In genomic region chr1:10788592-10789006, GRCh38 we compare ENCODE assay signal across 1 cellular context.
TF ChIP-seq lines count a peak whose summit lies in the region.

No MANE protein-coding gene starts in this region.

TF ChIP-seq in HepG2, 621 proteins besides CTCF, POLR2A, EP300 and RAD21 (continued from another document):
- peak; percentile 34 for TF ChIP-seq ZNF687 (CRISPR knock-in tag; IDR thresholded peaks at IDR 0.05)
- no peak for TF ChIP-seq TFAP4 (IDR thresholded peaks at IDR 0.05; ENCODE audit: borderline replicate concordance, low read depth)
- peak; percentile 79; the same call in 1 of the 2 replicates for TF ChIP-seq HNRNPL (IDR thresholded peaks at IDR 0.05; ENCODE audit: low read depth, low read length)
- TF ChIP-seq SALL1 (CRISPR knock-in tag; IDR thresholded peaks at IDR 0.05), result peak; percentile 23; the same call in 1 of the 2 replicates
- 0 out of 2 replicates have a peak, but pooled peaks have one; percentile 20 for TF ChIP-seq ZBTB7B (CRISPR knock-in tag; IDR thresholded peaks at IDR 0.05)
- 0 out of 2 replicates have a peak, but pooled peaks have one; percentile 14 for TF ChIP-seq GABPB1 (CRISPR knock-in tag; IDR thresholded peaks at IDR 0.05)
- peak; percentile 74 for TF ChIP-seq STAG1 (CRISPR knock-in tag; IDR thresholded peaks at IDR 0.05)
- no peak for TF ChIP-seq PCBP1 (IDR thresholded peaks at IDR 0.05; ENCODE audit: borderline replicate concordance, low read depth, low read length)
- no peak for TF ChIP-seq SCMH1 (CRISPR knock-in tag; IDR thresholded peaks at IDR 0.05; ENCODE audit: borderline replicate concordance)
- TF ChIP-seq NFRKB (IDR thresholded peaks at IDR 0.05), result no peak
- peak; percentile 55 for TF ChIP-seq SMC3 (IDR thresholded peaks at IDR 0.05; ENCODE audit: low read length)
- no peak for TF ChIP-seq ZC3H13 (CRISPR knock-in tag; IDR thresholded peaks at IDR 0.05)
- no peak for TF ChIP-seq RBFOX2 (IDR thresholded peaks at IDR 0.05; ENCODE audit: low read depth, low read length)
TF ChIP-seq in HepG2: peak in this region for 9.
